Comparison of ENCODE assay signal across 28 cellular contexts in the genomic region with DNA sequence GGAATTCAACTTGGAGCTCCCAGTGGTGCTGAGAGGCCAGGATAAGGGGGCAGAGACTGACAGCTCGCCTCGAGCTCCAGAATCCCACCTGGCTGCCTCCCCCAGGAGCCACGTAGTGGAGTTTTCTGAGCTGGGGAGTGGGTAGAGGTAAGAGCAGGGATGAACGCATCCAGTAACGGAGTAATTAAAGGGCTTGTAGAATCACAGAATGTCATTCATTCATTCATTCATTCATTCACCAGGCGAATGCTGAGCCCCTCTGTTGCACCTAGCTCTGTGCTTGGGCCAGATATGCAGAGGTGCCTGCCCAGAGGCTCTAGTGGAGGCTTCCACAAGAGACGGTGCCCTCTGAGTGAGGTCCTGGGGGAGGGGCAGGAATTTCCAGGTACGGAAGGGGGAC. TPM values are rescaled to one million over a fixed set of nuclear protein-coding genes. Genes with fewer than 3 reads are reported as not detected.
A peak's percentile ranks its signal among the peaks of the same experiment; 100 is the strongest.
DNase-seq lines count a peak whose midpoint lies in the region; ATAC-seq, FAIRE-seq and TF ChIP-seq lines count a peak whose summit lies in the region.
"Had no signal": no experiment of that assay in that cellular context is flagged by ENCODE, and none has a peak within 500 bp of the region (broad histone marks: within the 10 kb centered on the region; RNA-seq: fewer than 3 reads in every experiment).

No MANE protein-coding gene starts in this region.

- no peak overlapping the region for H3K4me3 ChIP-seq in K562
- H3K4me3 ChIP-seq in gastroesophageal sphincter, result no peak overlapping the region
- H3K4me3 ChIP-seq in gastrocnemius medialis, result no peak overlapping the region
- H3K4me3 ChIP-seq: A549; BLaER1 treated with 17β-estradiol and CSF1 and Interleukin-3, amounts not matched to agents 10 nM and 100 nM; GM23248 had no signal

- H3K4me1 Mint-ChIP-seq in progenitor cell of endocrine pancreas (ENCODE audit: low read depth), result peaks cover 5% of the 10 kb centered on the region
- peaks cover 17% of the 10 kb centered on the region for H3K4me1 Mint-ChIP-seq in activated CD4-positive, alpha-beta T cell treated with anti-CD3 and anti-CD28 coated beads, Interleukin-2, amount 10 ng/mL, durations not matched to agents 7 days and 5 days

- H3K4me3 Mint-ChIP-seq in progenitor cell of endocrine pancreas (ENCODE audit: low read depth), result no peak overlapping the region
- no peak overlapping the region for H3K4me3 Mint-ChIP-seq in activated CD4-positive, alpha-beta T cell treated with anti-CD3 and anti-CD28 coated beads, Interleukin-2, amount 10 ng/mL, durations not matched to agents 7 days and 5 days
- H3K4me3 Mint-ChIP-seq: CD14-positive monocyte; CD4-positive, alpha-beta T cell; CD8-positive, alpha-beta memory T cell; H9 had no signal

- intact Hi-C loops in K562 (cut with micrococcal nuclease) (loop anchor here (5.0 kb wide), 1 partner anchor 67 kb away; no protein-coding TSS in a partner anchor), gastrocnemius medialis (cut with DNase I; ENCODE audit: low total_unique reads) (loop anchor here (5.0 kb wide), 1 partner anchor 237 kb away; a partner anchor contains a TSS)

- H3K27me3 ChIP-seq in K562 (ENCODE audit: control insufficient read depth in 2 of 2, insufficient read depth in 2 of 2, low read length in 2 of 2), result peaks cover 0 to 10% of the 10 kb centered on the region in 2 experiments; a peak in 1 of 5 replicates
- peaks cover 9% of the 10 kb centered on the region for H3K27me3 ChIP-seq in gastroesophageal sphincter
- no peaks in the 10 kb centered on the region for H3K27me3 ChIP-seq in gastrocnemius medialis
- H3K27me3 ChIP-seq: BE2C had no signal

- H3K79me2 ChIP-seq in K562 (ENCODE audit: control insufficient read depth, insufficient read depth, low read length), result no peaks in the 10 kb centered on the region

- no peak overlapping the region for H3K9ac ChIP-seq in K562 (ENCODE audit: insufficient read depth in 1 of 2, low read depth in 2 of 2, low read length in 2 of 2)
- H3K9ac ChIP-seq: BLaER1 treated with 17β-estradiol and CSF1 and Interleukin-3, amounts not matched to agents 10 nM and 100 nM; GM23248 had no signal

- WGBS in K562 (ENCODE audit: insufficient coverage, low coverage, missing lambda C conversion rate), result 0% methylated on average over 4 of the region's 8 CpGs
- 64% methylated on average over 3 to 7 of the region's 8 CpGs for WGBS in gastroesophageal sphincter (ENCODE audit: low coverage in 1 of 2), 2 donors

- H3K4me1 ChIP-seq in K562 (replicated peaks in 1 of 2; ENCODE audit: control insufficient read depth in 2 of 2, insufficient read depth in 2 of 2, low read length in 2 of 2) (0 out of 5 replicates have a peak, but pooled peaks cover 0 to 2% of the 10 kb centered on the region in 2 experiments), gastroesophageal sphincter (peaks cover 0 to 49% (median 9%) of the 10 kb centered on the region in 3 donors), gastrocnemius medialis (peaks cover 10 to 14% of the 10 kb centered on the region in 2 donors)
- H3K4me1 ChIP-seq: A549, BE2C had no signal

- H3K27me3 Mint-ChIP-seq in progenitor cell of endocrine pancreas, result peaks cover 40% of the 10 kb centered on the region
- H3K27me3 Mint-ChIP-seq in activated CD4-positive, alpha-beta T cell treated with anti-CD3 and anti-CD28 coated beads, Interleukin-2, amount 10 ng/mL, durations not matched to agents 7 days and 5 days, result no peaks in the 10 kb centered on the region

- no peak for TF ChIP-seq RAD21 in K562 (CRISPR knock-in tag; conservative IDR thresholded peaks at IDR 0.05 in 1 of 2, IDR thresholded peaks at IDR 0.05 in 1 of 2)

- POLR2A ChIA-PET in K562 (lab: Yijun Ruan, JAX), result interaction anchor here (0.7 kb wide), 1 partner anchor 10 kb away, joined by 3 read pairs; no protein-coding TSS in a partner anchor
- POLR2A ChIA-PET in activated CD4-positive, alpha-beta T cell treated with anti-CD3 and anti-CD28 coated beads, Interleukin-2, amount 10 ng/mL, durations not matched to agents 7 days and 5 days (lab: Charles Lee), result no interaction called here

- H3K9me3 ChIP-seq in K562 (replicated peaks; ENCODE audit: control insufficient read depth, insufficient read depth, low read depth, low read length) (no peaks in the 10 kb centered on the region), gastroesophageal sphincter (no peaks in the 10 kb centered on the region), gastrocnemius medialis (no peaks in the 10 kb centered on the region)
- H3K9me3 ChIP-seq: A549; BE2C; BLaER1 treated with 17β-estradiol and CSF1 and Interleukin-3, amounts not matched to agents 10 nM and 100 nM had no signal

- no peak overlapping the region for H2AFZ ChIP-seq in K562 (ENCODE audit: low read depth, low read length)
- H2AFZ ChIP-seq: GM23248 had no signal

- no peak overlapping the region for H3K4me2 ChIP-seq in K562 (ENCODE audit: insufficient read depth, low read length)
- H3K4me2 ChIP-seq: A549; BLaER1 treated with 17β-estradiol and CSF1 and Interleukin-3, amounts not matched to agents 10 nM and 100 nM had no signal

- no peaks in the 10 kb centered on the region for H3K9me1 ChIP-seq in K562 (ENCODE audit: control insufficient read depth, insufficient read depth, low read length)

- TF ChIP-seq EP300 in K562 (IDR thresholded peaks at IDR 0.05; ENCODE audit: low read length) (no peak), gastroesophageal sphincter (IDR thresholded peaks at IDR 0.05) (no peak)

- H3K36me3 ChIP-seq in K562 (ENCODE audit: control insufficient read depth, insufficient read depth, low read length) (no peaks in the 10 kb centered on the region), gastroesophageal sphincter (peaks cover 0 to 86% of the 10 kb centered on the region in 2 donors), gastrocnemius medialis (peaks cover 0 to 66% of the 10 kb centered on the region in 2 donors)
- H3K36me3 ChIP-seq: BE2C; BLaER1 treated with 17β-estradiol and CSF1 and Interleukin-3, amounts not matched to agents 10 nM and 100 nM had no signal

- no peak for FAIRE-seq in K562 (lab: Jason Lieb, UNC)
- FAIRE-seq: A549, D721Med, GM12892, GM19239 had no signal

- H3K36me3 Mint-ChIP-seq in progenitor cell of endocrine pancreas (ENCODE audit: insufficient read depth), result no peaks in the 10 kb centered on the region
- peaks cover 13% of the 10 kb centered on the region for H3K36me3 Mint-ChIP-seq in activated CD4-positive, alpha-beta T cell treated with anti-CD3 and anti-CD28 coated beads, Interleukin-2, amount 10 ng/mL, durations not matched to agents 7 days and 5 days (ENCODE audit: low read depth)

- in situ Hi-C loops in K562 (cut with MboI), result no loop called here
- in situ Hi-C loops in gastrocnemius medialis (cut with MboI; ENCODE audit: low sequenced_read_pairs in 4 of 4), result no loop called here

- ATAC-seq in K562 (no peak), gastroesophageal sphincter (no peak), gastrocnemius medialis (no peak)
- ATAC-seq: A549 had no signal

- TF ChIP-seq CTCF in K562 (IDR thresholded peaks at IDR 0.05 in 2 of 3, conservative IDR thresholded peaks at IDR 0.05 in 1 of 3; ENCODE audit: insufficient read depth in 2 of 3, low read depth in 1 of 3, low read length in 3 of 3) (no peak), gastroesophageal sphincter (IDR thresholded peaks at IDR 0.05) (no peak), progenitor cell of endocrine pancreas (IDR thresholded peaks at IDR 0.05; ENCODE audit: unreplicated experiment) (no peak), gastrocnemius medialis (IDR thresholded peaks at IDR 0.05 in 4 of 5, conservative IDR thresholded peaks at IDR 0.05 in 1 of 5) (no peak)

- CTCF ChIA-PET in K562 (lab: Yijun Ruan, JAX; ENCODE audit: low intra/inter-chr PET ratio), result no interaction called here
- CTCF ChIA-PET in activated CD4-positive, alpha-beta T cell treated with anti-CD3 and anti-CD28 coated beads, Interleukin-2, amount 10 ng/mL, durations not matched to agents 7 days and 5 days (lab: Charles Lee), result interaction anchor here (0.8 to 2.0 kb wide), 4 partner anchors 9 to 66 kb away, joined by 3 to 7 read pairs (median 4); no protein-coding TSS in a partner anchor

- no TSS peak for BruUV-seq in K562 (replicated peaks; lab: Mats Ljungman, UMichigan)

- no peak for DNase-seq in K562 (ENCODE audit: extremely low read depth in 1 of 4, low spot score in 3 of 4)
- DNase-seq in progenitor cell of endocrine pancreas (ENCODE audit: low spot score, unreplicated experiment), result no peak
- no peak for DNase-seq in gastrocnemius medialis
- DNase-seq in ureter (ENCODE audit: low spot score), result no peak
- no peak for DNase-seq in activated CD4-positive, alpha-beta T cell treated with anti-CD3 and anti-CD28 coated beads, Interleukin-2, amount 10 ng/mL, durations not matched to agents 7 days and 5 days
- DNase-seq in dedifferentiated amniotic fluid mesenchymal stem cell (ENCODE audit: extremely low spot score), result no peak
- no peak for DNase-seq in GM19238 (ENCODE audit: insufficient read length, low spot score)
- DNase-seq: 8988T; ACHN; AML-193; BE2C; CD4-positive, alpha-beta T cell; CD8-positive, alpha-beta memory T cell; DMS 273 treated with DMSO at 0.1 percent for 48 hours; DMS79 treated with DMSO at 0.1 percent for 48 hours; GF-D8; GM23248; H9 had no signal

- H3K9me3 Mint-ChIP-seq in progenitor cell of endocrine pancreas (ENCODE audit: low read depth), result no peaks in the 10 kb centered on the region
- no peaks in the 10 kb centered on the region for H3K9me3 Mint-ChIP-seq in activated CD4-positive, alpha-beta T cell treated with anti-CD3 and anti-CD28 coated beads, Interleukin-2, amount 10 ng/mL, durations not matched to agents 7 days and 5 days
- H3K9me3 Mint-ChIP-seq: CD4-positive, alpha-beta T cell; CD8-positive, alpha-beta memory T cell; H9 had no signal

- no peak overlapping the region for H3K27ac ChIP-seq in K562 (ENCODE audit: extremely low read depth, low read depth, low read length)
- peak overlapping the region in 3 of 4 donors; percentile 32 to 72 (median 66) for H3K27ac ChIP-seq in gastroesophageal sphincter
- H3K27ac ChIP-seq in gastrocnemius medialis, result peak overlapping the region; percentile 97 to 100 (median 98)
- H3K27ac ChIP-seq: A549; BLaER1 treated with 17β-estradiol and CSF1 and Interleukin-3, amounts not matched to agents 10 nM and 100 nM; GM23248 had no signal

- TF ChIP-seq POLR2A in K562 (conservative IDR thresholded peaks at IDR 0.05), result no peak
- no peak for TF ChIP-seq POLR2A in gastroesophageal sphincter (IDR thresholded peaks at IDR 0.05)
- no peak for TF ChIP-seq POLR2A in gastrocnemius medialis (IDR thresholded peaks at IDR 0.05)

- peak overlapping the region; percentile 73 for H3K27ac Mint-ChIP-seq in progenitor cell of endocrine pancreas
- no peak overlapping the region for H3K27ac Mint-ChIP-seq in activated CD4-positive, alpha-beta T cell treated with anti-CD3 and anti-CD28 coated beads, Interleukin-2, amount 10 ng/mL, durations not matched to agents 7 days and 5 days
- H3K27ac Mint-ChIP-seq: CD4-positive, alpha-beta T cell; CD8-positive, alpha-beta memory T cell; H9 had no signal

- H4K20me1 ChIP-seq in K562 (replicated peaks; ENCODE audit: control insufficient read depth, insufficient read depth, low read length), result no peaks in the 10 kb centered on the region

RNA-seq across cellular contexts. Expression of a gene that starts 8.1 kb away (rescaled TPM):
- total RNA-seq in K562 (2011; cell fraction: chromatin; rRNA removed; ENCODE audit: low replicate concordance), result not detected in 2 replicates
- not detected in 2 replicates for total RNA-seq in K562 (2011; cell fraction: nucleolus; rRNA removed)
- total RNA-seq in K562 (2011; cell fraction: nucleoplasm; rRNA removed), result not detected in 2 replicates
- total RNA-seq in K562 (2014; rRNA removed), result not detected in 2 replicates
- not detected in 2 replicates for total RNA-seq in K562 (2014; rRNA removed; fragmentation: Illumina TruSeq; extraction: Trizol)
- not detected in 2 replicates for total RNA-seq in K562 (2015; rRNA removed; fragmentation: Illumina TruSeq; extraction: Trizol)
- total RNA-seq in K562 (2021), result not detected in 2 replicates
- polyA plus RNA-seq in K562 (2011; rRNA removed), result not detected in 2 replicates
- polyA plus RNA-seq in K562 (2011; cell fraction: cytosol; rRNA removed), result not detected in 2 replicates
- not detected in 2 replicates for polyA plus RNA-seq in K562 (2011; cell fraction: nucleus; rRNA removed)
- polyA plus RNA-seq in K562 (2012), result not detected in 2 replicates
- not detected in 2 replicates for polyA plus RNA-seq in K562 (2014; fragmentation: Illumina TruSeq; extraction: Trizol)
- not detected for polyA plus RNA-seq in K562 (2014; fragmentation: Nextera tagmentation; extraction: Ambion mirVana)
- polyA plus RNA-seq in K562 (2014; rRNA removed), result not detected in 2 replicates
- polyA minus RNA-seq in K562 (2011; rRNA and poly(A)+ RNA removed), result not detected in 2 replicates
- not detected in 2 replicates for polyA minus RNA-seq in K562 (2011; cell fraction: cytosol; rRNA and poly(A)+ RNA removed)
- not detected in 2 replicates for polyA minus RNA-seq in K562 (2011; cell fraction: nucleus; rRNA and poly(A)+ RNA removed)
- total RNA-seq in gastroesophageal sphincter, result not detected
- total RNA-seq in progenitor cell of endocrine pancreas, result not detected in 2 replicates
- not detected for total RNA-seq in gastrocnemius medialis
- not detected for total RNA-seq in ureter
- not detected for total RNA-seq in activated CD4-positive, alpha-beta T cell treated with anti-CD3 and anti-CD28 coated beads, Interleukin-2, amount 10 ng/mL, durations not matched to agents 7 days and 5 days
- total RNA-seq: CD4-positive, alpha-beta T cell; CD8-positive, alpha-beta memory T cell; Daoy; G401; GM23248; H4; H9 had no signal
- polyA plus RNA-seq: A549; CD14-positive monocyte; CD8-positive, alpha-beta memory T cell; GM23248 had no signal

RNA-seq across cellular contexts. Expression of a gene that starts 41.2 kb away (rescaled TPM):
- total RNA-seq in K562 (2011; cell fraction: chromatin; rRNA removed; ENCODE audit: low replicate concordance), result not detected in 2 replicates
- not detected in 2 replicates for total RNA-seq in K562 (2011; cell fraction: nucleolus; rRNA removed)
- total RNA-seq in K562 (2011; cell fraction: nucleoplasm; rRNA removed), result not detected in 2 replicates
- total RNA-seq in K562 (2014; rRNA removed) (not detected in 2 replicates), K562 (2014; rRNA removed; fragmentation: Illumina TruSeq; extraction: Trizol) (not detected in 2 replicates), K562 (2015; rRNA removed; fragmentation: Illumina TruSeq; extraction: Trizol) (not detected in 2 replicates), K562 (2021) (not detected in 2 replicates), gastroesophageal sphincter (100 to 1,000 TPM; 118 to 208 (median 120) TPM), progenitor cell of endocrine pancreas (not detected in 2 replicates), gastrocnemius medialis (100 to 1,000 TPM; 335 to 819 (median 539) TPM), ureter (35.1 TPM)
- polyA plus RNA-seq in K562 (2011; rRNA removed) (not detected in 2 replicates), K562 (2014; fragmentation: Illumina TruSeq; extraction: Trizol) (not detected in 2 replicates), K562 (2014; fragmentation: Nextera tagmentation; extraction: Ambion mirVana) (not detected), K562 (2014; rRNA removed) (not detected in 2 replicates)
- not detected in 2 replicates for polyA plus RNA-seq in K562 (2011; cell fraction: cytosol; rRNA removed)
- not detected in 2 replicates for polyA plus RNA-seq in K562 (2011; cell fraction: nucleus; rRNA removed)
- 0.12 TPM in 1 of 2 replicates, not detected in the other for polyA plus RNA-seq in K562 (2012)
- polyA minus RNA-seq in K562 (2011; rRNA and poly(A)+ RNA removed), result not detected in 2 replicates
- polyA minus RNA-seq in K562 (2011; cell fraction: cytosol; rRNA and poly(A)+ RNA removed), result not detected in 2 replicates
- not detected in 2 replicates for polyA minus RNA-seq in K562 (2011; cell fraction: nucleus; rRNA and poly(A)+ RNA removed)
- 10 to 100 TPM; 20.7 to 21.1 TPM for total RNA-seq in activated CD4-positive, alpha-beta T cell treated with anti-CD3 and anti-CD28 coated beads, Interleukin-2, amount 10 ng/mL, durations not matched to agents 7 days and 5 days
- total RNA-seq: GM23248, H4 had no signal

Comparison
In these comparisons a context has a peak if more than half of its experiments do, and no peak if none do; other contexts are left out.
1. RNA of a gene that starts 41.2 kb away (total RNA-seq): 335 to 819 TPM in gastrocnemius medialis, 118 to 208 TPM in gastroesophageal sphincter, 35.1 TPM in ureter (single experiment) and 20.7 to 21.1 TPM in activated CD4-positive, alpha-beta T cell treated with anti-CD3 and anti-CD28 coated beads, Interleukin-2, amount 10 ng/mL, durations not matched to agents 7 days and 5 days; not detected in progenitor cell of endocrine pancreas and not detected in K562; every median in the first group is over 10 times any median in the second.